6 cellular contexts compared by ENCODE assay signal in genomic region chr1:16945512-16945911, GRCh38. TPM values are rescaled to one million over a fixed set of nuclear protein-coding genes. Genes with fewer than 3 reads are reported as not detected.
"Had no signal": no experiment of that assay in that cellular context is flagged by ENCODE, and none has a peak within 500 bp of the region (broad histone marks: within the 10 kb centered on the region; RNA-seq: fewer than 3 reads in every experiment).

No MANE protein-coding gene starts in this region.

RNA-seq across cellular contexts. Expression of gene MFAP2, which starts 34.9 kb away (rescaled TPM):
- total RNA-seq: activated CD4-positive, alpha-beta T cell treated with anti-CD3 and anti-CD28 coated beads for 36 hours; activated CD4-positive, alpha-beta T cell treated with anti-CD3 and anti-CD28 coated beads, Interleukin-2, amount 10 ng/mL, durations not matched to agents 7 days and 5 days; activated T-helper 1 cell treated with anti-CD3 and anti-CD28 coated beads, Interleukin-12 subunit alpha, Interleukin-12 subunit beta, Interleukin-2, Interleukin-4 antibody, amounts not matched to agents 30 ng/mL and 10 ng/mL and 1 ng/mL, durations not matched to agents 14 hours and 24 hours and 36 hours; T-cell; T-helper 17 cell had no signal

RNA-seq across cellular contexts. Expression of gene RNU1-2, which starts 49.7 kb away (rescaled TPM):
- total RNA-seq: LHCN-M2 had no signal
